ENCODE assay signal across 32 cellular contexts in genomic region chr5:17272111-17272510, GRCh38.
"Had no signal": no experiment of that assay in that cellular context is flagged by ENCODE, and none has a peak within 500 bp of the region (broad histone marks: within the 10 kb centered on the region; RNA-seq: fewer than 3 reads in every experiment).

No MANE protein-coding gene starts in this region.

- H3K27ac ChIP-seq: adrenal gland, cardiac muscle cell, colonic mucosa, gastroesophageal sphincter, pancreas, prostate gland, suprapubic skin, tibial artery had no signal

- H3K9me3 ChIP-seq: adrenal gland, colonic mucosa, gastroesophageal sphincter, pancreas, prostate gland, suprapubic skin, tibial artery had no signal

- H3K9me3 Mint-ChIP-seq: activated naive CD4-positive, alpha-beta T cell treated with anti-CD3 and anti-CD28 coated beads for 36 hours; activated naive CD8-positive, alpha-beta T cell treated with anti-CD3 and anti-CD28 coated beads for 36 hours; activated T-helper 1 cell treated with anti-CD3 and anti-CD28 coated beads, Interleukin-12 subunit alpha, Interleukin-12 subunit beta, Interleukin-2, Interleukin-4 antibody, amounts not matched to agents 30 ng/mL and 10 ng/mL and 1 ng/mL, durations not matched to agents 14 hours and 24 hours and 36 hours; mesothelial cell of epicardium had no signal

- H3K27me3 Mint-ChIP-seq: brain, T-helper 17 cell had no signal

- H3K27ac Mint-ChIP-seq: activated naive CD4-positive, alpha-beta T cell treated with anti-CD3 and anti-CD28 coated beads for 36 hours; activated naive CD8-positive, alpha-beta T cell treated with anti-CD3 and anti-CD28 coated beads for 36 hours; activated T-helper 1 cell treated with anti-CD3 and anti-CD28 coated beads, Interleukin-12 subunit alpha, Interleukin-12 subunit beta, Interleukin-2, Interleukin-4 antibody, amounts not matched to agents 30 ng/mL and 10 ng/mL and 1 ng/mL, durations not matched to agents 14 hours and 24 hours and 36 hours; naive thymus-derived CD4-positive, alpha-beta T cell; T-helper 17 cell had no signal

- H3K27me3 ChIP-seq: adrenal gland, cardiac muscle cell, colonic mucosa, gastroesophageal sphincter, pancreas, suprapubic skin, tibial artery had no signal

- H3K36me3 ChIP-seq: adrenal gland, cardiac muscle cell, colonic mucosa, gastroesophageal sphincter, pancreas, prostate gland had no signal

- H3K36me3 Mint-ChIP-seq: naive thymus-derived CD4-positive, alpha-beta T cell had no signal

- H3K4me3 ChIP-seq: adrenal gland, cardiac muscle cell, colonic mucosa, gastroesophageal sphincter, pancreas, prostate gland, suprapubic skin, tibial artery had no signal

- DNase-seq: activated CD4-positive, alpha-beta T cell treated with anti-CD3 and anti-CD28 coated beads, Interleukin-2, amount 50 U/mL, for 1 hour; activated effector memory CD4-positive, alpha-beta T cell treated with anti-CD3 and anti-CD28 coated beads, Interleukin-2, amount 50 U/mL, for 16 hours; activated naive CD4-positive, alpha-beta T cell treated with anti-CD3 and anti-CD28 coated beads for 36 hours; activated naive CD8-positive, alpha-beta T cell treated with anti-CD3 and anti-CD28 coated beads for 36 hours; adrenal gland; aorta; cerebellar nuclear complex; colonic mucosa; effector memory CD4-positive, alpha-beta T cell; head of caudate nucleus; hippocampal formation; left cardiac atrium; mammary epithelial cell; naive thymus-derived CD4-positive, alpha-beta T cell; nucleus accumbens; pancreas; retina; small intestine; stimulated activated CD4-positive, alpha-beta T cell treated with anti-CD3 and anti-CD28 coated beads, Interleukin-4, amount 100 ng/mL, for 24 hours; stimulated activated naive CD4-positive, alpha-beta T cell; T-helper 17 cell; T1000; tibial artery had no signal

- H3K4me3 Mint-ChIP-seq: activated naive CD4-positive, alpha-beta T cell treated with anti-CD3 and anti-CD28 coated beads for 36 hours; activated naive CD8-positive, alpha-beta T cell treated with anti-CD3 and anti-CD28 coated beads for 36 hours; activated T-helper 1 cell treated with anti-CD3 and anti-CD28 coated beads, Interleukin-12 subunit alpha, Interleukin-12 subunit beta, Interleukin-2, Interleukin-4 antibody, amounts not matched to agents 30 ng/mL and 10 ng/mL and 1 ng/mL, durations not matched to agents 14 hours and 24 hours and 36 hours; brain; mesothelial cell of epicardium; naive thymus-derived CD4-positive, alpha-beta T cell; T-helper 17 cell had no signal

- H3K4me1 Mint-ChIP-seq: activated naive CD8-positive, alpha-beta T cell treated with anti-CD3 and anti-CD28 coated beads for 36 hours; naive thymus-derived CD4-positive, alpha-beta T cell; T-helper 17 cell had no signal

- H3K4me1 ChIP-seq: adrenal gland, colonic mucosa, gastroesophageal sphincter, pancreas, prostate gland, suprapubic skin, tibial artery had no signal

- ATAC-seq: gastroesophageal sphincter; left cardiac atrium; naive thymus-derived CD4-positive, alpha-beta T cell; pancreas; sciatic nerve; T-helper 17 cell had no signal

- FAIRE-seq: keratinocyte, pancreas, small intestine had no signal
